ENCODE assay signal across 8 cellular contexts in the genomic region with DNA sequence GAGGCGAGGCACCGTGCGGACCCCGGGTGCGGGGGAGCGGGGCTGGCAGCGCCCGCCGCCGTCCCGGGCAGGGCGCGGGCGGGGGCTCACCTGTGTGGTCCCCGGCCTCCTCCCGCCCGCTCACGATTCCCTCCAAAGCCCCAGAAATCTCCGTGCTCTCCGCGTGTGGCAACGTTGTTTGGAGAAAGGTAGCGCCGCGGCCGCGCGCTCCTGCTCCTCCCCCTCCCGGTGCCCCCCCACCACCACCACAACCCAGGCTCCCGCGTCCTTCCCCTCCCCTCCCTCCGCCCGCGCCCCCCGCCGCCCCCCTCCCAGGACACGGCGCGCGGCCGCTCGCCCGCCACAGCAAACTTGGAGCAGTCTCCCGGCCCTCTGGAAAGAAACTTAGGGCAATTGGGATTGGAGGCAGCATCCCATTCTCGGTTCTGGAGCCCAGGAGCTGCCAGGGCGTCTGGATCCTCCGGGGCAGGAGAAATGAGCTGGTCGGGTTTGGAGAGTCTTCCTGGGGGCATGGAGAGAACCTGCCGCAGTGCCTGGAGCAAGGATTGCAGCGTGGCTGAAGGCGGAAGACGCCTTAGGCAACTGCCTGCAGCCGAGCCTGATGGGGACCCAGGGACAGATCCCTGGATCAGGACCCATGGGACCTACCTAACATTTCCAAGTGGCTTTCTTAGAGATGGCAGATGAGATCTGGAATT. TPM values are rescaled to one million over a fixed set of nuclear protein-coding genes. Genes with fewer than 3 reads are reported as not detected.
DNase-seq lines count a peak whose midpoint lies in the region; ATAC-seq and TF ChIP-seq lines count a peak whose summit lies in the region.

No MANE protein-coding gene starts in this region.

- DNase-seq in DMS153 (lab: John Stamatoyannopoulos, UW) = peak; percentile 27
- no peak for DNase-seq in DMS153 treated with DMSO at 0.1 percent for 48 hours (lab: John Stamatoyannopoulos, UW; ENCODE audit: unreplicated experiment)
- DNase-seq in NCI-H187 (lab: John Stamatoyannopoulos, UW) = peak; percentile 55 to 62
- peak; percentile 42 to 67 (median 58) for DNase-seq in dorsolateral prefrontal cortex
- peak; percentile 70 to 76 (median 72) for DNase-seq in right lobe of liver
- DNase-seq in stimulated activated naive CD4-positive, alpha-beta T cell (lab: John Stamatoyannopoulos, UW) = peak; percentile 29 to 67 (median 46)
- no peak for DNase-seq in foreskin melanocyte

- intact Hi-C loops in dorsolateral prefrontal cortex (cut with DNase I) (loop anchor here (1.0 to 10.0 kb wide), 8 partner anchors 43 to 1390 kb away; a partner anchor contains a TSS), right lobe of liver (cut with DNase I) (loop anchor here (10.0 kb wide), 2 partner anchors 280 to 340 kb away; no protein-coding TSS in a partner anchor)

- H3K27ac ChIP-seq in VCaP (peak overlapping the region; percentile 99), dorsolateral prefrontal cortex (peak overlapping the region; percentile 93 to 100 (median 99)), right lobe of liver (peak overlapping the region; percentile 95 to 97 (median 96))

- no peaks in the 10 kb centered on the region for H3K36me3 ChIP-seq in right lobe of liver

- H3K27me3 ChIP-seq in dorsolateral prefrontal cortex = no peaks in the 10 kb centered on the region
- no peaks in the 10 kb centered on the region for H3K27me3 ChIP-seq in right lobe of liver

- H3K9me3 ChIP-seq in right lobe of liver = no peaks in the 10 kb centered on the region

- TF ChIP-seq CTCF in VCaP (conservative IDR thresholded peaks at IDR 0.05) (no peak), dorsolateral prefrontal cortex (IDR thresholded peaks at IDR 0.05 in 54 of 56, conservative IDR thresholded peaks at IDR 0.05 in 2 of 56; ENCODE audit: low read depth in 1 of 56, partially characterized antibody in 56 of 56) (no peak), right lobe of liver (IDR thresholded peaks at IDR 0.05) (no peak)

- H3K4me1 ChIP-seq in right lobe of liver = peaks cover 0 to 34% (median 9%) of the 10 kb centered on the region in 4 donors

- H3K4me3 ChIP-seq in dorsolateral prefrontal cortex (peak overlapping the region; percentile 63 to 96 (median 85)), right lobe of liver (peak overlapping the region; percentile 82 to 94 (median 91))

- peak; percentile 2 to 15 (median 8) for ATAC-seq in right lobe of liver

- WGBS in right lobe of liver (ENCODE audit: insufficient coverage, low coverage, low lambda C conversion rate, missing lambda C conversion rate) = 0% methylated on average over 1 of the region's 53 CpGs

- TF ChIP-seq POLR2A in right lobe of liver (IDR thresholded peaks at IDR 0.05) = no peak

RNA-seq across cellular contexts. Expression of a gene that starts 0.9 kb away (rescaled TPM):
- 10 to 100 TPM; 20.0 to 55.9 (median 31.2) TPM for total RNA-seq in dorsolateral prefrontal cortex
- 10 to 100 TPM; 21.3 to 37.6 (median 26.8) TPM for total RNA-seq in right lobe of liver

Comparison
In these comparisons a context has a peak if more than half of its experiments do, and no peak if none do; other contexts are left out.
1. DNase-seq: peak in DMS153 (single experiment), NCI-H187 (2 of 2), dorsolateral prefrontal cortex (10 of 10), right lobe of liver (3 of 3) and stimulated activated naive CD4-positive, alpha-beta T cell (6 of 6); none in DMS153 treated with DMSO at 0.1 percent for 48 hours (single experiment) and foreskin melanocyte (single experiment).
2. Peak in every context shown above with its lines, with median percentiles within 50 percentile points of each other: H3K27ac ChIP-seq.